ENCODE assay signal across 8 cellular contexts in the genomic region with DNA sequence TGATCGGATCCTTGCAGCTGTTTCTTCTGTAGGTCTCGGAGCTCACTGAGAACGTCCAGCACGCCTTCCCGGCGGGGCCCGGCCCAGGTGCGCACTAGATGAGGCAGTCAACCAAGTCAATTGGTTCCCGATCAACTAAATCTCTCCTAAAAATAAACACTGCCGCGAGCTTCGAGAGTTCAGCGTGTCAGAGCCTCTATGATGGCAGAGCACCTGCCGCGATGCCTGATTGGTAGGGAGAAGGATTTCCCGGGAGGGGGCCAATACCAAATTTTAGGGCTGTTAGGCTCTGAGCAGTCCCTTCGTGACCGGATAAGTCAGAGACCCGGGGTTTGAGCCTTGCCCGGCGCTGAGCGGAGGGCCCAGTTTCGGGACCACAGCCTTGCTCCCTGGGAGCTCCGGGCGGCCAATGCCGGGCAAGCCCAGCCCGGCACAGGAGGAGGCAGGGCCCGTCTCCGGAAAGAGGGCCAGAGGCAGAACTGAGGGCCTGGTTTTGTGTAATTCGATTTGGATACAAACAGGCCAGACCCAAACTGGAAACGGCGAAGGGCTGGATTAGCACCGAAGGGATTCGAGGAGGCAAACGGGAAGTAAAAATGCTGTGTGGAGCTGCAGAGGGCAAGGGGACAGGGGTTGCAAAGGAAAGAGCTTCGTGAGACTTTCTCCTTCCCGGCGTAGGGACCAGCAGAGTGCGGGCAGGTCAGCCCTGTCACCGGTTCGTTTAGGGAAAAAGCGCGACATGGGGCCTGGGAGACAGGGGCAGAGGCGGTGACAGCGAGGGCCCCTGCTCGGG. TPM values are rescaled to one million over a fixed set of nuclear protein-coding genes. Genes with fewer than 3 reads are reported as not detected.
DNase-seq lines count a peak whose midpoint lies in the region; TF ChIP-seq lines count a peak whose summit lies in the region.

No MANE protein-coding gene starts in this region.

- H3K4me3 Mint-ChIP-seq in endodermal cell: peak overlapping the region; percentile 54

- H3K9ac ChIP-seq in endodermal cell (ENCODE audit: extremely low read depth, low read length, poor library complexity, severe bottlenecking) (no peak overlapping the region), neuronal stem cell (ENCODE audit: low read depth, low read length, poor library complexity) (peak overlapping the region; percentile 64)

- H2BK12ac ChIP-seq in neuronal stem cell (ENCODE audit: low read length): no peak overlapping the region

- no peak overlapping the region for H3K4ac ChIP-seq in neuronal stem cell (ENCODE audit: low read length)

- no peak overlapping the region for H2BK15ac ChIP-seq in neuronal stem cell (ENCODE audit: low read length)

- H4K8ac ChIP-seq in neuronal stem cell (ENCODE audit: low read depth, low read length): no peak overlapping the region

- H3K36me3 Mint-ChIP-seq in endodermal cell (ENCODE audit: low read depth): no peaks in the 10 kb centered on the region

- H3K27ac Mint-ChIP-seq in endodermal cell: no peak overlapping the region

- peaks cover 3% of the 10 kb centered on the region for H3K9me3 Mint-ChIP-seq in endodermal cell

- H2BK120ac ChIP-seq in neuronal stem cell (ENCODE audit: low read depth, low read length): no peak overlapping the region

- H2AK5ac ChIP-seq in neuronal stem cell (ENCODE audit: low read depth, low read length): no peak overlapping the region

- peaks cover 6% of the 10 kb centered on the region for H3K4me1 ChIP-seq in endodermal cell (ENCODE audit: control insufficient read depth, insufficient read depth, low read length)
- H3K4me1 ChIP-seq in neuronal stem cell (ENCODE audit: control insufficient read depth in 2 of 2, insufficient read depth in 1 of 2, low read depth in 1 of 2, low read length in 2 of 2): peaks cover 5% of the 10 kb centered on the region in 2 donors

- DNase-seq in NCI-H82 (lab: John Stamatoyannopoulos, UW): peak; percentile 35
- no peak for DNase-seq in NCI-H82 treated with DMSO at 0.1 percent for 48 hours (lab: John Stamatoyannopoulos, UW; ENCODE audit: unreplicated experiment)
- DNase-seq in NCI-H510A treated with DMSO at 0.1 percent for 48 hours (lab: John Stamatoyannopoulos, UW): peak; percentile 56
- peak; percentile 80 for DNase-seq in endodermal cell
- DNase-seq in neuronal stem cell (ENCODE audit: low spot score): peak; percentile 17
- DNase-seq in NCI-H2171 (lab: John Stamatoyannopoulos, UW): no peak
- no peak for DNase-seq in NCI-H1105 treated with DMSO at 0.1 percent for 48 hours (lab: John Stamatoyannopoulos, UW)
- no peak for DNase-seq in A172 (ENCODE audit: low spot score)

- no peak overlapping the region for H3K23ac ChIP-seq in neuronal stem cell (ENCODE audit: low read depth, low read length, poor library complexity)

- H3K79me1 ChIP-seq in neuronal stem cell (ENCODE audit: low read depth, low read length): no peaks in the 10 kb centered on the region

- no peak overlapping the region for H4K91ac ChIP-seq in neuronal stem cell (ENCODE audit: low read depth, low read length, poor library complexity)

- no peak overlapping the region for H2BK5ac ChIP-seq in neuronal stem cell (ENCODE audit: low read length)

- H3K36me3 ChIP-seq in endodermal cell (ENCODE audit: control insufficient read depth, insufficient read depth, low read length): no peaks in the 10 kb centered on the region
- no peaks in the 10 kb centered on the region for H3K36me3 ChIP-seq in neuronal stem cell (replicated peaks in 1 of 2; ENCODE audit: control insufficient read depth in 2 of 2, insufficient read depth in 2 of 2, low read length in 2 of 2)

- H3K9me3 ChIP-seq in endodermal cell (ENCODE audit: control insufficient read depth, low read length): no peaks in the 10 kb centered on the region
- no peaks in the 10 kb centered on the region for H3K9me3 ChIP-seq in neuronal stem cell (replicated peaks in 1 of 2; ENCODE audit: control insufficient read depth in 2 of 2, insufficient read depth in 1 of 2, low read depth in 1 of 2, low read length in 2 of 2)

- H3K27me3 Mint-ChIP-seq in endodermal cell (ENCODE audit: insufficient read depth): peaks cover 78% of the 10 kb centered on the region

- peak overlapping the region; percentile 3 for H3K18ac ChIP-seq in neuronal stem cell (ENCODE audit: low read length)

- no peak overlapping the region for H3K27ac ChIP-seq in endodermal cell (ENCODE audit: low read depth, low read length)
- no peak overlapping the region for H3K27ac ChIP-seq in neuronal stem cell (replicated peaks; ENCODE audit: low read length)

- WGBS in endodermal cell (ENCODE audit: insufficient coverage in 1 of 2, insufficient read length in 1 of 2), 2 experiments: 11 to 15% methylated on average over 17 to 46 of the region's 46 CpGs
- WGBS in neuronal stem cell (ENCODE audit: extremely low coverage in 2 of 2, insufficient read length in 2 of 2, insufficient replicate concordance in 1 of 2), 2 donors: no CpG with 5 or more reads among the region's 46 CpGs

- H3K27me3 ChIP-seq in endodermal cell (ENCODE audit: control insufficient read depth, insufficient read depth, low read length, poor library complexity, severe bottlenecking) (peaks cover 62% of the 10 kb centered on the region), neuronal stem cell (ENCODE audit: control insufficient read depth in 3 of 3, insufficient read depth in 3 of 3, low read depth in 1 of 3, low read length in 3 of 3) (peaks cover 2 to 74% (median 28%) of the 10 kb centered on the region in 3 experiments)

- H2AFZ ChIP-seq in neuronal stem cell (ENCODE audit: low read length): peak overlapping the region; percentile 86

- H3K4me3 ChIP-seq in endodermal cell (ENCODE audit: low read length): peak overlapping the region; percentile 77
- H3K4me3 ChIP-seq in neuronal stem cell (ENCODE audit: low read length in 2 of 2): peak overlapping the region; percentile 2 to 74

- peaks cover 5% of the 10 kb centered on the region for H3K4me1 Mint-ChIP-seq in endodermal cell

- H3K14ac ChIP-seq in neuronal stem cell (ENCODE audit: low read length): no peak overlapping the region

- peak overlapping the region; percentile 64 for H3K4me2 ChIP-seq in neuronal stem cell (ENCODE audit: insufficient read depth, low read length, poor library complexity, severe bottlenecking)

- no peak for TF ChIP-seq CTCF in endodermal cell (conservative IDR thresholded peaks at IDR 0.05)

RNA-seq across cellular contexts. Expression of a gene that starts 0.6 kb away (rescaled TPM):
- total RNA-seq in endodermal cell: under 1 TPM; 0.35 to 0.53 TPM
- not detected for polyA plus RNA-seq in endodermal cell (2013, experiment 1 of 2)
- not detected for polyA plus RNA-seq in endodermal cell (2013, experiment 2 of 2)
- polyA plus RNA-seq in neuronal stem cell (2013, experiment 1 of 2): not detected
- polyA plus RNA-seq in neuronal stem cell (2013, experiment 2 of 2): not detected
- not detected in 2 replicates for total RNA-seq in A172 (2014; rRNA removed; shearing (Covaris generic))

Comparison
In these comparisons a context has a peak if more than half of its experiments do, and no peak if none do; other contexts are left out.
1. DNase-seq: peak in NCI-H82 (single experiment), NCI-H510A treated with DMSO at 0.1 percent for 48 hours (single experiment), endodermal cell (single experiment) and neuronal stem cell (single experiment); none in NCI-H82 treated with DMSO at 0.1 percent for 48 hours (single experiment), NCI-H2171 (single experiment), NCI-H1105 treated with DMSO at 0.1 percent for 48 hours (single experiment) and A172 (single experiment).